ENCODE assay signal across 1 cellular context in genomic region chr1:245337829-245338484, GRCh38.
TF ChIP-seq lines count a peak whose summit lies in the region.

No MANE protein-coding gene starts in this region.

TF ChIP-seq in K562, 482 proteins besides CTCF, POLR2A, EP300 and RAD21 (continued from another document and continues in another):
- TF ChIP-seq, protein P1, sequence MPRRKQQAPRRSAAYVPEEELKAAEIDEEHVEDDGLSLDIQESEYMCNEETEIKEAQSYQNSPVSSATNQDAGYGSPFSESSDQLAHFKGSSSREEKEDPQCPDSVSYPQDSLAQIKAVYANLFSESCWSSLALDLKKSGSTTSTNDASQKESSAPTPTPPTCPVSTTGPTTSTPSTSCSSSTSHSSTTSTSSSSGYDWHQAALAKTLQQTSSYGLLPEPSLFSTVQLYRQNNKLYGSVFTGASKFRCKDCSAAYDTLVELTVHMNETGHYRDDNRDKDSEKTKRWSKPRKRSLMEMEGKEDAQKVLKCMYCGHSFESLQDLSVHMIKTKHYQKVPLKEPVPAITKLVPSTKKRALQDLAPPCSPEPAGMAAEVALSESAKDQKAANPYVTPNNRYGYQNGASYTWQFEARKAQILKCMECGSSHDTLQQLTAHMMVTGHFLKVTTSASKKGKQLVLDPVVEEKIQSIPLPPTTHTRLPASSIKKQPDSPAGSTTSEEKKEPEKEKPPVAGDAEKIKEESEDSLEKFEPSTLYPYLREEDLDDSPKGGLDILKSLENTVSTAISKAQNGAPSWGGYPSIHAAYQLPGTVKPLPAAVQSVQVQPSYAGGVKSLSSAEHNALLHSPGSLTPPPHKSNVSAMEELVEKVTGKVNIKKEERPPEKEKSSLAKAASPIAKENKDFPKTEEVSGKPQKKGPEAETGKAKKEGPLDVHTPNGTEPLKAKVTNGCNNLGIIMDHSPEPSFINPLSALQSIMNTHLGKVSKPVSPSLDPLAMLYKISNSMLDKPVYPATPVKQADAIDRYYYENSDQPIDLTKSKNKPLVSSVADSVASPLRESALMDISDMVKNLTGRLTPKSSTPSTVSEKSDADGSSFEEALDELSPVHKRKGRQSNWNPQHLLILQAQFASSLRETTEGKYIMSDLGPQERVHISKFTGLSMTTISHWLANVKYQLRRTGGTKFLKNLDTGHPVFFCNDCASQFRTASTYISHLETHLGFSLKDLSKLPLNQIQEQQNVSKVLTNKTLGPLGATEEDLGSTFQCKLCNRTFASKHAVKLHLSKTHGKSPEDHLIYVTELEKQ (CRISPR knock-in tag; IDR thresholded peaks at IDR 0.05), result no peak
- TF ChIP-seq SP1 (CRISPR knock-in tag; IDR thresholded peaks at IDR 0.05) (no peak), RB1 (IDR thresholded peaks at IDR 0.05; ENCODE audit: low read depth) (no peak), NRF1 (conservative IDR thresholded peaks at IDR 0.05 in 1 of 2, IDR thresholded peaks at IDR 0.05 in 1 of 2) (no peak), SMARCC2 (IDR thresholded peaks at IDR 0.05; ENCODE audit: low read depth) (peak; percentile 70; the same call in 1 of the 2 replicates), HLTF (IDR thresholded peaks at IDR 0.05) (peak; percentile 33; the same call in 1 of the 2 replicates), SAP30 (IDR thresholded peaks at IDR 0.05; ENCODE audit: borderline replicate concordance, insufficient read depth, low read depth, low read length, poor library complexity, severe bottlenecking) (no peak), ZFX (CRISPR knock-in tag; IDR thresholded peaks at IDR 0.05) (no peak), ZNF239 (CRISPR knock-in tag; IDR thresholded peaks at IDR 0.05) (peak; percentile 51), ARID3B (CRISPR knock-in tag; IDR thresholded peaks at IDR 0.05; ENCODE audit: borderline replicate concordance) (no peak), ZBTB43 (CRISPR knock-in tag; IDR thresholded peaks at IDR 0.05) (no peak), ILK (tag; IDR thresholded peaks at IDR 0.05; ENCODE audit: borderline replicate concordance, low read depth) (no peak), ESRRB (CRISPR knock-in tag; IDR thresholded peaks at IDR 0.05; ENCODE audit: borderline replicate concordance) (no peak), ZBTB8A (IDR thresholded peaks at IDR 0.05; ENCODE audit: partially characterized antibody) (no peak), TCF7 (IDR thresholded peaks at IDR 0.05; ENCODE audit: borderline replicate concordance) (no peak), MAX (CRISPR knock-in tag; IDR thresholded peaks at IDR 0.05) (no peak; the same call in 1 of the 2 replicates), KDM2B (CRISPR knock-in tag; IDR thresholded peaks at IDR 0.05) (no peak), C11orf30 (IDR thresholded peaks at IDR 0.05; ENCODE audit: low read depth) (peak; percentile 86), TAF15 (IDR thresholded peaks at IDR 0.05; ENCODE audit: low read depth, low read length) (no peak), SFPQ (IDR thresholded peaks at IDR 0.05; ENCODE audit: low read depth, low read length) (no peak), ZNF408 (CRISPR knock-in tag; IDR thresholded peaks at IDR 0.05; ENCODE audit: low read depth) (no peak), ZNF140 (CRISPR knock-in tag; IDR thresholded peaks at IDR 0.05) (no peak), ZBTB12 (CRISPR knock-in tag; IDR thresholded peaks at IDR 0.05) (no peak), BACH1 (tag; IDR thresholded peaks at IDR 0.05) (peak; percentile 24; the same call in 1 of the 2 replicates), STAT5B (CRISPR knock-in tag; IDR thresholded peaks at IDR 0.05) (no peak), CBX1 (IDR thresholded peaks at IDR 0.05; ENCODE audit: low read depth) (peak; percentile 62; the same call in 1 of the 2 replicates), ZZZ3 (IDR thresholded peaks at IDR 0.05) (no peak), POLR2B (IDR thresholded peaks at IDR 0.05; ENCODE audit: low read depth, partially characterized antibody) (no peak), MYC (IDR thresholded peaks at IDR 0.05; ENCODE audit: low read depth, low read length) (peak; percentile 44), MYC (CRISPR knock-in tag; IDR thresholded peaks at IDR 0.05; ENCODE audit: borderline replicate concordance, low read depth) (no peak), NR2C1 (IDR thresholded peaks at IDR 0.05) (no peak), NR2C1 (tag; IDR thresholded peaks at IDR 0.05) (no peak), ZBTB49 (CRISPR knock-in tag; IDR thresholded peaks at IDR 0.05; ENCODE audit: borderline replicate concordance) (no peak)
- TF ChIP-seq, protein P2, sequence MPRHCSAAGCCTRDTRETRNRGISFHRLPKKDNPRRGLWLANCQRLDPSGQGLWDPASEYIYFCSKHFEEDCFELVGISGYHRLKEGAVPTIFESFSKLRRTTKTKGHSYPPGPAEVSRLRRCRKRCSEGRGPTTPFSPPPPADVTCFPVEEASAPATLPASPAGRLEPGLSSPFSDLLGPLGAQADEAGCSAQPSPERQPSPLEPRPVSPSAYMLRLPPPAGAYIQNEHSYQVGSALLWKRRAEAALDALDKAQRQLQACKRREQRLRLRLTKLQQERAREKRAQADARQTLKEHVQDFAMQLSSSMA (CRISPR knock-in tag; IDR thresholded peaks at IDR 0.05), result no peak
- TF ChIP-seq, protein P3, sequence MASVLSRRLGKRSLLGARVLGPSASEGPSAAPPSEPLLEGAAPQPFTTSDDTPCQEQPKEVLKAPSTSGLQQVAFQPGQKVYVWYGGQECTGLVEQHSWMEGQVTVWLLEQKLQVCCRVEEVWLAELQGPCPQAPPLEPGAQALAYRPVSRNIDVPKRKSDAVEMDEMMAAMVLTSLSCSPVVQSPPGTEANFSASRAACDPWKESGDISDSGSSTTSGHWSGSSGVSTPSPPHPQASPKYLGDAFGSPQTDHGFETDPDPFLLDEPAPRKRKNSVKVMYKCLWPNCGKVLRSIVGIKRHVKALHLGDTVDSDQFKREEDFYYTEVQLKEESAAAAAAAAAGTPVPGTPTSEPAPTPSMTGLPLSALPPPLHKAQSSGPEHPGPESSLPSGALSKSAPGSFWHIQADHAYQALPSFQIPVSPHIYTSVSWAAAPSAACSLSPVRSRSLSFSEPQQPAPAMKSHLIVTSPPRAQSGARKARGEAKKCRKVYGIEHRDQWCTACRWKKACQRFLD (CRISPR knock-in tag; IDR thresholded peaks at IDR 0.05), result no peak
